Comparison of ENCODE assay signal across 13 cellular contexts in genomic region chr1:26704629-26705028, GRCh38. TPM values are rescaled to one million over a fixed set of nuclear protein-coding genes. Genes with fewer than 3 reads are reported as not detected.
DNase-seq lines count a peak whose midpoint lies in the region; ATAC-seq, FAIRE-seq and TF ChIP-seq lines count a peak whose summit lies in the region.
"Had no signal": no experiment of that assay in that cellular context is flagged by ENCODE, and none has a peak within 500 bp of the region (broad histone marks: within the 10 kb centered on the region; RNA-seq: fewer than 3 reads in every experiment).

No MANE protein-coding gene starts in this region.

- H3K4me3 ChIP-seq in adrenal gland: no peak overlapping the region

- no peaks in the 10 kb centered on the region for H3K9me3 Mint-ChIP-seq in CD4-positive, alpha-beta T cell
- H3K9me3 Mint-ChIP-seq in naive B cell: no peaks in the 10 kb centered on the region
- H3K9me3 Mint-ChIP-seq: activated T-helper 2 cell treated with anti-CD3 and anti-CD28 coated beads, Interferon-gamma antibody, Interleukin-2, Interleukin-4, amounts not matched to agents 10 μg/mL and 5 μg/mL and 100 μg/mL, durations not matched to agents 14 hours and 24 hours and 36 hours had no signal

- H3K27ac Mint-ChIP-seq in CD4-positive, alpha-beta T cell: peak overlapping the region; percentile 31
- H3K27ac Mint-ChIP-seq in T-helper 17 cell: peak overlapping the region; percentile 32
- H3K27ac Mint-ChIP-seq in naive B cell: peak overlapping the region in 2 of 6 donors; percentile 16 to 87
- H3K27ac Mint-ChIP-seq: activated T-helper 2 cell treated with anti-CD3 and anti-CD28 coated beads, Interferon-gamma antibody, Interleukin-2, Interleukin-4, amounts not matched to agents 10 μg/mL and 5 μg/mL and 100 μg/mL, durations not matched to agents 14 hours and 24 hours and 36 hours had no signal

- peak overlapping the region; percentile 62 for H3K4me3 Mint-ChIP-seq in CD4-positive, alpha-beta T cell
- H3K4me3 Mint-ChIP-seq in T-helper 17 cell: no peak overlapping the region
- peak overlapping the region in 5 of 8 donors; percentile 32 to 71 (median 52) for H3K4me3 Mint-ChIP-seq in naive B cell

- no peak for DNase-seq in CD4-positive, alpha-beta T cell
- no peak for DNase-seq in T-helper 17 cell
- DNase-seq in naive B cell: no peak
- no peak for DNase-seq in adrenal gland
- no peak for DNase-seq in stimulated activated CD4-positive, alpha-beta T cell treated with anti-CD3 and anti-CD28 coated beads, Interleukin-4, amount 100 ng/mL, for 1 hour
- DNase-seq in NCI-H146 (lab: John Stamatoyannopoulos, UW): no peak
- DNase-seq in frontal cortex (ENCODE audit: low spot score in 2 of 2): no peak
- DNase-seq: mesendoderm, NCI-H2081, occipital lobe, T1000 had no signal

- H3K27ac ChIP-seq in 22Rv1 (peak overlapping the region; percentile 100), adrenal gland (no peak overlapping the region)
- H3K27ac ChIP-seq in CD4-positive, alpha-beta T cell (ENCODE audit: low read depth, low read length): no peak overlapping the region

- H3K36me3 Mint-ChIP-seq in CD4-positive, alpha-beta T cell (ENCODE audit: low read depth): peaks cover 49% of the 10 kb centered on the region
- H3K36me3 Mint-ChIP-seq in T-helper 17 cell (ENCODE audit: low read depth) (peaks cover 2% of the 10 kb centered on the region), naive B cell (no peaks in the 10 kb centered on the region)

- no peaks in the 10 kb centered on the region for H3K27me3 Mint-ChIP-seq in CD4-positive, alpha-beta T cell
- no peaks in the 10 kb centered on the region for H3K27me3 Mint-ChIP-seq in T-helper 17 cell
- H3K27me3 Mint-ChIP-seq in naive B cell: no peaks in the 10 kb centered on the region

- TF ChIP-seq POLR2A in adrenal gland (IDR thresholded peaks at IDR 0.05): no peak

- ATAC-seq in CD4-positive, alpha-beta T cell (ENCODE audit: poor library complexity): no peak
- ATAC-seq in T-helper 17 cell (no peak), naive B cell (ENCODE audit: low read depth in 2 of 2) (no peak)

- 84 to 94% (median 90%) methylated on average over 5 of the region's 5 CpGs for WGBS in adrenal gland, 4 donors

- no peak for FAIRE-seq in frontal cortex (lab: Jason Lieb, UNC)

- no peaks in the 10 kb centered on the region for H3K27me3 ChIP-seq in CD4-positive, alpha-beta T cell (ENCODE audit: control insufficient read depth, insufficient read depth, low read length)
- no peaks in the 10 kb centered on the region for H3K27me3 ChIP-seq in adrenal gland

- CTCF ChIA-PET in CD4-positive, alpha-beta T cell (lab: Charles Lee): interaction anchor here (1.0 to 1.7 kb wide), 4 partner anchors 12 to 84 kb away, joined by 3 to 7 read pairs (median 4); no protein-coding TSS in a partner anchor

- POLR2A ChIA-PET in CD4-positive, alpha-beta T cell (lab: Charles Lee): interaction anchor here (2.1 to 13.4 kb wide), 4 partner anchors 8 to 83 kb away, joined by 6 to 202 read pairs (median 36); partner anchors contain the start of genes ARID1A and PIGV

- no peaks in the 10 kb centered on the region for H3K9me3 ChIP-seq in CD4-positive, alpha-beta T cell (ENCODE audit: control insufficient read depth, low read length)
- H3K9me3 ChIP-seq in T-helper 17 cell (ENCODE audit: control insufficient read depth, low read length, poor library complexity, severe bottlenecking) (no peaks in the 10 kb centered on the region), adrenal gland (replicated peaks in 1 of 3) (no peaks in the 10 kb centered on the region)

- intact Hi-C loops in CD4-positive, alpha-beta T cell (cut with DNase I, micrococcal nuclease): loop anchor here in 1 of 2 experiments (2.0 kb wide), 1 partner anchor 18 kb away; no protein-coding TSS in a partner anchor
- intact Hi-C loops in adrenal gland (cut with DNase I): no loop called here

- H3K36me3 ChIP-seq in adrenal gland (replicated peaks in 1 of 2): no peaks in the 10 kb centered on the region

- peaks cover 47 to 85% of the 10 kb centered on the region in 2 donors for H3K4me1 ChIP-seq in adrenal gland (replicated peaks in 1 of 2)

- TF ChIP-seq CTCF in 22Rv1 (IDR thresholded peaks at IDR 0.05): no peak
- no peak for TF ChIP-seq CTCF in CD4-positive, alpha-beta T cell (IDR thresholded peaks at IDR 0.05)
- TF ChIP-seq CTCF in adrenal gland (IDR thresholded peaks at IDR 0.05): no peak

- peaks cover 36% of the 10 kb centered on the region for H3K4me1 Mint-ChIP-seq in CD4-positive, alpha-beta T cell (ENCODE audit: low read depth)
- H3K4me1 Mint-ChIP-seq in T-helper 17 cell: peaks cover 33% of the 10 kb centered on the region
- H3K4me1 Mint-ChIP-seq in naive B cell: peaks cover 32 to 41% (median 39%) of the 10 kb centered on the region in 3 donors

RNA-seq across cellular contexts. Expression of gene ARID1A, which starts 8.8 kb away (rescaled TPM):
- 100 to 1,000 TPM; 102 to 103 TPM for total RNA-seq in CD4-positive, alpha-beta T cell
- total RNA-seq in T-helper 17 cell (100 to 1,000 TPM; 134 to 136 TPM), adrenal gland (10 to 100 TPM; 35.0 to 90.3 (median 57.0) TPM), frontal cortex (17.1 TPM)
- polyA plus RNA-seq in naive B cell (ENCODE audit: low read depth in 6 of 6) (10 to 100 TPM in 5 of 6 donors, 1 to 10 TPM in 1; 8.8 to 38.2 (median 18.9) TPM), adrenal gland (10 to 100 TPM; 11.3 to 33.7 (median 24.5) TPM)
